ENCODE assay signal across 14 cellular contexts in genomic region chr16:2768403-2769089, GRCh38. TPM values are rescaled to one million over a fixed set of nuclear protein-coding genes. Genes with fewer than 3 reads are reported as not detected.
DNase-seq lines count a peak whose midpoint lies in the region; ATAC-seq and TF ChIP-seq lines count a peak whose summit lies in the region.
"Had no signal": no experiment of that assay in that cellular context is flagged by ENCODE, and none has a peak within 500 bp of the region (broad histone marks: within the 10 kb centered on the region; RNA-seq: fewer than 3 reads in every experiment).

No MANE protein-coding gene starts in this region.

- H3K4me3 ChIP-seq in cardiac muscle cell, result no peak overlapping the region
- H3K4me3 ChIP-seq in fibroblast of mammary gland (ENCODE audit: control insufficient read depth, low read depth, low read length), result no peak overlapping the region
- H3K4me3 ChIP-seq in tibial artery, result no peak overlapping the region
- H3K4me3 ChIP-seq: hepatocyte, sigmoid colon had no signal

- H3K27me3 Mint-ChIP-seq in T-helper 2 cell treated with Interferon-gamma antibody and Interleukin-4, amounts not matched to agents 5 μg/mL and 100 μg/mL, for 36 hours (ENCODE audit: low read depth), result no peaks in the 10 kb centered on the region
- H3K27me3 Mint-ChIP-seq: activated naive CD8-positive, alpha-beta T cell had no signal

- no peaks in the 10 kb centered on the region for H3K4me1 ChIP-seq in cardiac muscle cell (ENCODE audit: low read depth)
- H3K4me1 ChIP-seq in tibial artery, result peaks cover 0 to 18% (median 2%) of the 10 kb centered on the region in 4 donors

- no peaks in the 10 kb centered on the region for H3K27me3 ChIP-seq in cardiac muscle cell
- no peaks in the 10 kb centered on the region for H3K27me3 ChIP-seq in tibial artery
- H3K27me3 ChIP-seq: hepatocyte, sigmoid colon had no signal

- H3K9me3 ChIP-seq in cardiac muscle cell (ENCODE audit: low read depth) (no peaks in the 10 kb centered on the region), tibial artery (no peaks in the 10 kb centered on the region)
- H3K9me3 ChIP-seq: sigmoid colon had no signal

- no peak for ATAC-seq in Right ventricle myocardium inferior

- intact Hi-C loops in Right ventricle myocardium inferior (cut with DNase I), result no loop called here
- intact Hi-C loops in tibial artery (cut with DNase I; ENCODE audit: low total_unique reads), result no loop called here

- DNase-seq in cardiac muscle cell (ENCODE audit: low read depth in 1 of 2, low spot score in 1 of 2) (peak in 1 of 2 donors; percentile 33), Right ventricle myocardium inferior (ENCODE audit: missing footprints) (no peak), fibroblast of mammary gland (ENCODE audit: low read depth) (peak; percentile 81), tibial artery (no peak), inferior parietal cortex (ENCODE audit: extremely low spot score) (no peak)
- DNase-seq in T-helper 2 cell treated with Interferon-gamma antibody and Interleukin-4, amounts not matched to agents 5 μg/mL and 100 μg/mL, for 36 hours (ENCODE audit: low spot score), result no peak
- DNase-seq: activated CD4-positive, alpha-beta T cell treated with anti-CD3 and anti-CD28 coated beads for 4 hours; DMS79 treated with DMSO at 0.1 percent for 48 hours; NCI-H1417 treated with DMSO at 0.1 percent for 48 hours; sigmoid colon had no signal

- peaks cover 2% of the 10 kb centered on the region for H3K4me1 Mint-ChIP-seq in T-helper 2 cell treated with Interferon-gamma antibody and Interleukin-4, amounts not matched to agents 5 μg/mL and 100 μg/mL, for 36 hours (ENCODE audit: low read depth)

- H3K4me3 Mint-ChIP-seq in T-helper 2 cell treated with Interferon-gamma antibody and Interleukin-4, amounts not matched to agents 5 μg/mL and 100 μg/mL, for 36 hours, result no peak overlapping the region
- H3K4me3 Mint-ChIP-seq: activated naive CD8-positive, alpha-beta T cell had no signal

- no peak for TF ChIP-seq CTCF in cardiac muscle cell (IDR thresholded peaks at IDR 0.05; ENCODE audit: low read depth, low read length)
- no peak for TF ChIP-seq CTCF in fibroblast of mammary gland (conservative IDR thresholded peaks at IDR 0.05; ENCODE audit: control insufficient read depth, insufficient read depth, low read depth, low read length)
- no peak for TF ChIP-seq CTCF in tibial artery (IDR thresholded peaks at IDR 0.05)

- no peak overlapping the region for H3K27ac Mint-ChIP-seq in T-helper 2 cell treated with Interferon-gamma antibody and Interleukin-4, amounts not matched to agents 5 μg/mL and 100 μg/mL, for 36 hours
- H3K27ac Mint-ChIP-seq: activated naive CD8-positive, alpha-beta T cell had no signal

- H3K9me3 Mint-ChIP-seq in T-helper 2 cell treated with Interferon-gamma antibody and Interleukin-4, amounts not matched to agents 5 μg/mL and 100 μg/mL, for 36 hours, result no peaks in the 10 kb centered on the region

- H3K27ac ChIP-seq in cardiac muscle cell (peak overlapping the region; percentile 60), tibial artery (peak overlapping the region; percentile 22)
- H3K27ac ChIP-seq: hepatocyte had no signal

- H3K36me3 Mint-ChIP-seq in T-helper 2 cell treated with Interferon-gamma antibody and Interleukin-4, amounts not matched to agents 5 μg/mL and 100 μg/mL, for 36 hours (ENCODE audit: low read depth), result peaks cover 74% of the 10 kb centered on the region

- peaks cover 86% of the 10 kb centered on the region for H3K36me3 ChIP-seq in cardiac muscle cell
- peaks cover 81 to 100% (median 98%) of the 10 kb centered on the region in 3 donors for H3K36me3 ChIP-seq in tibial artery

RNA-seq across cellular contexts. Expression of gene ELOB, which starts 8.5 kb away (rescaled TPM):
- 180 and 435 TPM in 2 replicates for total RNA-seq in cardiac muscle cell
- polyA plus RNA-seq in cardiac muscle cell, result 606 and 614 TPM in 2 replicates
- 336 TPM for total RNA-seq in Right ventricle myocardium inferior

RNA-seq across cellular contexts. Expression of gene SRRM2, which starts 16.1 kb away (rescaled TPM):
- total RNA-seq in cardiac muscle cell, result 131 and 321 TPM in 2 replicates
- polyA plus RNA-seq in cardiac muscle cell, result 592 and 734 TPM in 2 replicates
- total RNA-seq in Right ventricle myocardium inferior, result 239 TPM

RNA-seq across cellular contexts. Expression of gene PRSS33, which starts 18.8 kb away (rescaled TPM):
- total RNA-seq in cardiac muscle cell (not detected in 2 replicates), Right ventricle myocardium inferior (not detected)
- polyA plus RNA-seq in cardiac muscle cell, result not detected in 2 replicates
- total RNA-seq: hepatocyte, mononuclear cell, sigmoid colon had no signal
- polyA plus RNA-seq: AG04450, hepatocyte, sigmoid colon had no signal

RNA-seq across cellular contexts. Expression of gene PRSS41, which starts 29.7 kb away (rescaled TPM):
- total RNA-seq in cardiac muscle cell, result not detected in 2 replicates
- not detected in 2 replicates for polyA plus RNA-seq in cardiac muscle cell
- total RNA-seq in Right ventricle myocardium inferior, result not detected
- total RNA-seq: hepatocyte, mononuclear cell, sigmoid colon had no signal
- polyA plus RNA-seq: AG04450, hepatocyte, sigmoid colon had no signal

RNA-seq across cellular contexts. Expression of gene PRSS21, which starts 48.5 kb away (rescaled TPM):
- not detected in 2 replicates for total RNA-seq in cardiac muscle cell
- not detected in 2 replicates for polyA plus RNA-seq in cardiac muscle cell
- total RNA-seq in Right ventricle myocardium inferior, result not detected
- total RNA-seq: hepatocyte, mononuclear cell, sigmoid colon had no signal
- polyA plus RNA-seq: hepatocyte had no signal
